Comparison of ENCODE assay signal across 15 cellular contexts in the genomic region with DNA sequence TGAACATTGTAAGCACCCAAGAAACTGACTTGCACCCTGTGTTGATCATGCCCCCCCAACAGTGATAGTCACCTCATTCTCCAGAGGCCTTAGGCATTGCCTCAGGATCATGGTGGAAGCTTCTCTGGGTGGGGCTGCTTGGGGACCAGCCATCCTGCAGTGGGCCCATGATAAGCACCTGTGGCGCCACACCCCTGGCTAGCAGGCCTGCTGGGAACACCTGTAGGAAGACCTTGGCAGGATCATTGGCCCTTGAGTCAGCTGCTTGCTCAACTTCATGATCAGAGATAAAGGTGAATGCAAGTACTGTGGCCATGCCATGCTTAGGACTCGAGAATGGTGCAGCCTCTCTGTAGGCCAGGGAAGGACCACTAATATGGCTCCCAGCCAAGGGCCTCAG. TPM values are rescaled to one million over a fixed set of nuclear protein-coding genes. Genes with fewer than 3 reads are reported as not detected.
"Had no signal": no experiment of that assay in that cellular context is flagged by ENCODE, and none has a peak within 500 bp of the region (broad histone marks: within the 10 kb centered on the region; RNA-seq: fewer than 3 reads in every experiment).

No MANE protein-coding gene starts in this region.

RNA-seq across cellular contexts. Expression of a gene that starts 38.9 kb away (rescaled TPM):
- total RNA-seq: activated B cell treated with CpG ODN at 0.5 μM for 24 hours; activated CD4-positive, alpha-beta memory T cell treated with anti-CD3 and anti-CD28 coated beads for 36 hours; activated CD4-positive, alpha-beta memory T cell treated with anti-CD3 and anti-CD28 coated beads, Interleukin-2, amount 10 ng/mL, durations not matched to agents 7 days and 5 days; activated CD4-positive, alpha-beta T cell treated with anti-CD3 and anti-CD28 coated beads for 36 hours; activated CD4-positive, alpha-beta T cell treated with anti-CD3 and anti-CD28 coated beads, Interleukin-2, amount 10 ng/mL, durations not matched to agents 24 days and 14 days; activated CD4-positive, alpha-beta T cell treated with anti-CD3 and anti-CD28 coated beads, Interleukin-2, amount 10 ng/mL, durations not matched to agents 7 days and 5 days; activated CD8-positive, alpha-beta memory T cell treated with anti-CD3 and anti-CD28 coated beads for 36 hours; activated CD8-positive, alpha-beta memory T cell treated with anti-CD3 and anti-CD28 coated beads, Interleukin-2, amount 10 ng/mL, durations not matched to agents 7 days and 5 days; activated CD8-positive, alpha-beta T cell treated with anti-CD3 and anti-CD28 coated beads for 36 hours; activated CD8-positive, alpha-beta T cell treated with anti-CD3 and anti-CD28 coated beads, Interleukin-2, amount 10 ng/mL, durations not matched to agents 7 days and 5 days; T-cell; T-helper 1 cell treated with Interleukin-12 subunit alpha and Interleukin-12 subunit beta and Interleukin-4 antibody, amounts not matched to agents 30 ng/mL and 1 ng/mL, for 36 hours; T-helper 17 cell; T-helper 2 cell treated with Interferon-gamma antibody and Interleukin-4, amounts not matched to agents 100 ng/mL and 5 ng/mL, for 36 hours; WTC11 had no signal

RNA-seq across cellular contexts. Expression of a gene that starts 42.2 kb away (rescaled TPM):
- total RNA-seq: activated B cell treated with CpG ODN at 0.5 μM for 24 hours; activated CD4-positive, alpha-beta memory T cell treated with anti-CD3 and anti-CD28 coated beads for 36 hours; activated CD4-positive, alpha-beta memory T cell treated with anti-CD3 and anti-CD28 coated beads, Interleukin-2, amount 10 ng/mL, durations not matched to agents 7 days and 5 days; activated CD4-positive, alpha-beta T cell treated with anti-CD3 and anti-CD28 coated beads for 36 hours; activated CD4-positive, alpha-beta T cell treated with anti-CD3 and anti-CD28 coated beads, Interleukin-2, amount 10 ng/mL, durations not matched to agents 24 days and 14 days; activated CD4-positive, alpha-beta T cell treated with anti-CD3 and anti-CD28 coated beads, Interleukin-2, amount 10 ng/mL, durations not matched to agents 7 days and 5 days; activated CD8-positive, alpha-beta memory T cell treated with anti-CD3 and anti-CD28 coated beads for 36 hours; activated CD8-positive, alpha-beta memory T cell treated with anti-CD3 and anti-CD28 coated beads, Interleukin-2, amount 10 ng/mL, durations not matched to agents 7 days and 5 days; activated CD8-positive, alpha-beta T cell treated with anti-CD3 and anti-CD28 coated beads for 36 hours; activated CD8-positive, alpha-beta T cell treated with anti-CD3 and anti-CD28 coated beads, Interleukin-2, amount 10 ng/mL, durations not matched to agents 7 days and 5 days; T-cell; T-helper 1 cell treated with Interleukin-12 subunit alpha and Interleukin-12 subunit beta and Interleukin-4 antibody, amounts not matched to agents 30 ng/mL and 1 ng/mL, for 36 hours; T-helper 17 cell; T-helper 2 cell treated with Interferon-gamma antibody and Interleukin-4, amounts not matched to agents 100 ng/mL and 5 ng/mL, for 36 hours; WTC11 had no signal
